ENCODE assay signal across 1 cellular context in the genomic region with DNA sequence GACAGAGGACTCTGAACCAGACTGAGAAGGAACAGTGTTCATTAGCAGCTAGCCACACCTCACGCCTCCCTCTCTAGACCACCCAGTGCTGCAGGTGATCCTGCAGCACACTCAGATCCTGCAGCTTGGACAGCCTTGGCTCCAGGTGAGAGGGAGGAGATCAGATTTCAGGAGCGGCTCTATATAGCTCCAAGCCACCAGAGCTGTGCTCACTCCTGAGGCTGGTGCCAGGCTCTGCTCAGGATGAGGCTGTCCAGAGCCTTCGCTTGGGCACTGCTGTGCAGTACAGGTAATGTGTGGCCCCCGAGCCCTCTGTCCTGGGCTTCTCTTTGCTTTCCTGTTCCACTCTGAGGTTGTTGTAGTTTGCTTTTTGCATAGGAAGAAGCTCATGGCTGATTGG.
TF ChIP-seq lines count a peak whose summit lies in the region.

No MANE protein-coding gene starts in this region.

TF ChIP-seq in GM23338, 12 proteins besides CTCF, POLR2A, EP300 and RAD21 (continued from another document):
- TF ChIP-seq ZNF462 (CRISPR knock-in tag; IDR thresholded peaks at IDR 0.05) (no peak), EZH2phosphoT487 (IDR thresholded peaks at IDR 0.05; ENCODE audit: unreplicated experiment) (no peak), ETS1 (IDR thresholded peaks at IDR 0.05) (no peak), ZNF331 (CRISPR knock-in tag; IDR thresholded peaks at IDR 0.05; ENCODE audit: low read depth) (no peak), REST (IDR thresholded peaks at IDR 0.05; ENCODE audit: unreplicated experiment) (no peak)
